Comparison of ENCODE assay signal across 1 cellular context in genomic region chr6:135182993-135183531, GRCh38.
TF ChIP-seq lines count a peak whose summit lies in the region.

No MANE protein-coding gene starts in this region.

TF ChIP-seq in GM23338, 12 proteins besides CTCF, POLR2A, EP300 and RAD21:
- TF ChIP-seq ZNF462 (CRISPR knock-in tag; IDR thresholded peaks at IDR 0.05), result no peak
- no peak for TF ChIP-seq EZH2phosphoT487 (IDR thresholded peaks at IDR 0.05; ENCODE audit: unreplicated experiment)
- TF ChIP-seq REST (IDR thresholded peaks at IDR 0.05; ENCODE audit: unreplicated experiment), result no peak
- TF ChIP-seq JUNB (IDR thresholded peaks at IDR 0.05; ENCODE audit: unreplicated experiment), result no peak
- TF ChIP-seq CREB1 (CRISPR knock-in tag; IDR thresholded peaks at IDR 0.05; ENCODE audit: low read depth), result no peak
- TF ChIP-seq ZNF331 (CRISPR knock-in tag; IDR thresholded peaks at IDR 0.05; ENCODE audit: low read depth), result no peak
